In genomic region chrX:65595460-65595876, GRCh38 we compare ENCODE assay signal across 8 cellular contexts.
DNase-seq lines count a peak whose midpoint lies in the region; ATAC-seq and TF ChIP-seq lines count a peak whose summit lies in the region.

No MANE protein-coding gene starts in this region.

- TF ChIP-seq CTCF in DOHH2 (IDR thresholded peaks at IDR 0.05; ENCODE audit: low read depth, low read length, poor library complexity, severe bottlenecking) (peak; percentile 95), GM23338 (conservative IDR thresholded peaks at IDR 0.05; ENCODE audit: low read depth in 2 of 2) (peak; percentile 87 to 95), LNCaP clone FGC (IDR thresholded peaks at IDR 0.05; ENCODE audit: control insufficient read depth, extremely low read depth, insufficient read depth) (peak; percentile 94), foreskin fibroblast (IDR thresholded peaks at IDR 0.05; ENCODE audit: low read depth, low read length) (peak; percentile 95)

- peaks cover 5% of the 10 kb centered on the region for H3K27me3 Mint-ChIP-seq in GM23338 (ENCODE audit: insufficient read depth, low read depth, poor library complexity)

- no peaks in the 10 kb centered on the region for H3K9me3 Mint-ChIP-seq in GM23338

- H3K36me3 Mint-ChIP-seq in GM23338 (ENCODE audit: low read depth): no peaks in the 10 kb centered on the region; the same call in 2 of the 3 replicates

- H3K4me1 Mint-ChIP-seq in GM23338: 0 out of 3 replicates have a peak, but pooled peaks cover 2% of the 10 kb centered on the region

- H3K27ac Mint-ChIP-seq in GM23338: no peak overlapping the region

- peak; percentile 97 for ATAC-seq in GM23338

- H3K4me2 ChIP-seq in DOHH2 (ENCODE audit: low read length) (peak overlapping the region; percentile 51), GM23338 (0 out of 2 replicates have a peak overlapping the region, but pooled peaks have one; percentile 14)

- peak overlapping the region in 2 of 5 donors; percentile 49 to 57 for H3K9ac ChIP-seq in subcutaneous abdominal adipose tissue (ENCODE audit: low read length in 5 of 5)

- no peaks in the 10 kb centered on the region for H3K9me3 ChIP-seq in DOHH2 (ENCODE audit: control insufficient read depth, insufficient read depth, low read length)
- H3K9me3 ChIP-seq in subcutaneous abdominal adipose tissue (ENCODE audit: control insufficient read depth in 5 of 5, low read length in 5 of 5): no peaks in the 10 kb centered on the region

- H3K27ac ChIP-seq in DOHH2 (ENCODE audit: low read depth, low read length) (no peak overlapping the region), GM23338 (ENCODE audit: low read depth) (no peak overlapping the region), subcutaneous abdominal adipose tissue (ENCODE audit: low read depth, low read length) (peak overlapping the region; percentile 81)

- DNase-seq in GM23338 (ENCODE audit: low spot score) (peak; percentile 94), LNCaP clone FGC (ENCODE audit: low read depth) (peak; percentile 73), SHP77 treated with DMSO at 0.1 percent for 48 hours (lab: John Stamatoyannopoulos, UW) (peak; percentile 51), foreskin fibroblast (peak; percentile 84 to 93), non-pigmented ciliary epithelial cell (ENCODE audit: low read depth) (peak; percentile 76)
- DNase-seq in activated effector memory CD4-positive, alpha-beta T cell treated with anti-CD3 and anti-CD28 coated beads, Interleukin-2, amount 50 U/mL, for 16 hours: peak; percentile 95

- H3F3A ChIP-seq in DOHH2 (ENCODE audit: control insufficient read depth, insufficient read depth): no peaks in the 10 kb centered on the region
- no peaks in the 10 kb centered on the region for H3F3A ChIP-seq in GM23338 (replicated peaks; ENCODE audit: low read depth)

- H3K27me3 ChIP-seq in DOHH2 (ENCODE audit: control insufficient read depth, low read length): no peaks in the 10 kb centered on the region
- no peaks in the 10 kb centered on the region for H3K27me3 ChIP-seq in GM23338 (ENCODE audit: insufficient read depth)
- peaks cover 4 to 11% (median 5%) of the 10 kb centered on the region in 5 donors for H3K27me3 ChIP-seq in subcutaneous abdominal adipose tissue (ENCODE audit: control insufficient read depth in 5 of 5, insufficient read depth in 4 of 5, low read length in 5 of 5)

- no peak overlapping the region for H2AFZ ChIP-seq in GM23338

- no peaks in the 10 kb centered on the region for H3K36me3 ChIP-seq in DOHH2 (ENCODE audit: control insufficient read depth, low read length)
- no peaks in the 10 kb centered on the region for H3K36me3 ChIP-seq in GM23338 (ENCODE audit: insufficient read depth)
- H3K36me3 ChIP-seq in subcutaneous abdominal adipose tissue (ENCODE audit: control insufficient read depth in 5 of 5, insufficient read depth in 5 of 5, low read length in 5 of 5): no peaks in the 10 kb centered on the region

- H4K20me1 ChIP-seq in DOHH2 (ENCODE audit: control insufficient read depth, insufficient read depth, low read depth, low read length) (no peaks in the 10 kb centered on the region), GM23338 (replicated peaks; ENCODE audit: insufficient read depth) (no peaks in the 10 kb centered on the region)

- H3K9me2 ChIP-seq in DOHH2 (replicated peaks; ENCODE audit: control insufficient read depth, low read length): no peaks in the 10 kb centered on the region
- no peaks in the 10 kb centered on the region for H3K9me2 ChIP-seq in GM23338 (ENCODE audit: insufficient read depth)

- H3K79me2 ChIP-seq in DOHH2 (ENCODE audit: control insufficient read depth, low read length): no peaks in the 10 kb centered on the region
- H3K79me2 ChIP-seq in GM23338 (replicated peaks; ENCODE audit: insufficient read depth): no peaks in the 10 kb centered on the region

- H3K4me3 ChIP-seq in DOHH2 (ENCODE audit: low read length): no peak overlapping the region; the same call in 1 of the 2 replicates
- H3K4me3 ChIP-seq in GM23338: no peak overlapping the region
- no peak overlapping the region for H3K4me3 ChIP-seq in LNCaP clone FGC (ENCODE audit: low read depth, low read length)
- H3K4me3 ChIP-seq in foreskin fibroblast (ENCODE audit: low read depth in 1 of 2, low read length in 2 of 2): no peak overlapping the region
- no peak overlapping the region for H3K4me3 ChIP-seq in subcutaneous abdominal adipose tissue (ENCODE audit: low read depth in 1 of 5, low read length in 5 of 5)

- no peak overlapping the region for H3K4me3 Mint-ChIP-seq in GM23338

- H3K4me1 ChIP-seq in DOHH2 (ENCODE audit: control insufficient read depth, low read length) (peaks cover 20% of the 10 kb centered on the region), GM23338 (ENCODE audit: insufficient read depth) (no peaks in the 10 kb centered on the region), subcutaneous abdominal adipose tissue (ENCODE audit: control insufficient read depth in 5 of 5, insufficient read depth in 5 of 5, low read length in 5 of 5) (peaks cover 0 to 28% (median 15%) of the 10 kb centered on the region in 5 donors)

TF ChIP-seq in GM23338, 12 proteins besides CTCF, POLR2A, EP300 and RAD21 (continues in another document):
- TF ChIP-seq REST (IDR thresholded peaks at IDR 0.05; ENCODE audit: unreplicated experiment) (no peak), CREB1 (CRISPR knock-in tag; IDR thresholded peaks at IDR 0.05; ENCODE audit: low read depth) (no peak)
